Comparison of ENCODE assay signal across 19 cellular contexts in genomic region chr3:155292133-155292532, GRCh38. TPM values are rescaled to one million over a fixed set of nuclear protein-coding genes. Genes with fewer than 3 reads are reported as not detected.
"Had no signal": no experiment of that assay in that cellular context is flagged by ENCODE, and none has a peak within 500 bp of the region (broad histone marks: within the 10 kb centered on the region; RNA-seq: fewer than 3 reads in every experiment).

No MANE protein-coding gene starts in this region.

- H3K27ac ChIP-seq: body of pancreas, lower lobe of right lung, neural progenitor cell, pancreas, SK-N-MC had no signal

- H3K9me3 ChIP-seq: body of pancreas, pancreas had no signal

- H3K4me1 ChIP-seq: body of pancreas, lower lobe of right lung, neural progenitor cell, pancreas had no signal

- H3K4me3 ChIP-seq: body of pancreas, lower lobe of right lung, neural progenitor cell, pancreas, SK-N-MC, smooth muscle cell had no signal

- H3K27me3 ChIP-seq: body of pancreas, neural progenitor cell, pancreas had no signal

- FAIRE-seq: pancreas had no signal

- DNase-seq: activated CD4-positive, alpha-beta T cell treated with anti-CD3 and anti-CD28 coated beads for 48 hours; activated CD8-positive, alpha-beta memory T cell treated with anti-CD3 and anti-CD28 coated beads for 24 hours; activated naive CD4-positive, alpha-beta T cell treated with anti-CD3 and anti-CD28 coated beads, Interleukin-2, amount 10 ng/mL, durations not matched to agents 7 days and 5 days; amniotic stem cell; body of pancreas; central memory CD4-positive, alpha-beta T cell; cortex of kidney; effector memory CD4-positive, alpha-beta T cell; lower lobe of right lung; pancreas; retina had no signal

- H3K9ac ChIP-seq: neural progenitor cell had no signal

- H3K36me3 ChIP-seq: lower lobe of right lung, neural progenitor cell, pancreas had no signal

- ATAC-seq: body of pancreas, lower lobe of right lung, pancreas, WTC11 had no signal

RNA-seq across cellular contexts. Expression of gene STRIT1, which starts 1.4 kb away (rescaled TPM):
- total RNA-seq: activated T-helper 2 cell treated with anti-CD3 and anti-CD28 coated beads, Interferon-gamma antibody, Interleukin-2, Interleukin-4, amounts not matched to agents 10 μg/mL and 5 μg/mL and 100 μg/mL, durations not matched to agents 14 hours and 24 hours and 36 hours; body of pancreas; epithelial cell of proximal tubule; kidney epithelial cell; lower lobe of right lung; mesothelial cell of epicardium; pancreas; smooth muscle cell had no signal
